Comparison of ENCODE assay signal across 17 cellular contexts in the genomic region with DNA sequence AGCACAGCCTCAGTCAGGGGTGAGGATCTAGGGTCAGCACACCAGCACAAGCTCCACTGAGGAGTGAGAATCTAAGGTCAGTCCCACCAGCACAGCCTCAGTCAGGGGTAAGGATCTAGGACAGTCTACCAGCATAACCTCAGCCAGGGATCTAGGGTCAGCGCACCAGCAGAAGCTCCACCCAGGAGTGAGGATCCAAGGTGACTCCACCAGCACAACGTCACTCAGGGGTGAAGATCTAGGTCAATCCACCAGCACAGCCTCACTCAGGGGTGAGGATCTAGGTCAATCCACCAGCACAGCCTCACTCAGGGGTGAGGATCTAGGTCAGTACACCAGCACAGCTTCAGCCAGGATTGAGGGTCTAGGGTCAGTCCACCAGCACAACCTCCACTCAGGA.
DNase-seq lines count a peak whose midpoint lies in the region; ATAC-seq, FAIRE-seq and TF ChIP-seq lines count a peak whose summit lies in the region.
"Had no signal": no experiment of that assay in that cellular context is flagged by ENCODE, and none has a peak within 500 bp of the region (broad histone marks: within the 10 kb centered on the region; RNA-seq: fewer than 3 reads in every experiment).

No MANE protein-coding gene starts in this region.

- peak overlapping the region in 3 of 4 donors; percentile 48 to 57 (median 49) for H3K27ac ChIP-seq in gastroesophageal sphincter
- H3K27ac ChIP-seq in mesenchymal stem cell (ENCODE audit: low read length, poor library complexity, severe bottlenecking), result no peak overlapping the region
- H3K27ac ChIP-seq in tibial artery, result peak overlapping the region; percentile 17 to 32
- H3K27ac ChIP-seq in SK-N-SH (ENCODE audit: low read depth in 2 of 2, low read length in 1 of 2), result no peak overlapping the region
- H3K27ac ChIP-seq: BLaER1 had no signal

- peak overlapping the region in 1 of 2 experiments; percentile 49 for H3K14ac ChIP-seq in mesenchymal stem cell (ENCODE audit: low read length in 2 of 2)

- ATAC-seq in gastroesophageal sphincter, result no peak
- no peak for ATAC-seq in HG02884 (IDR thresholded peaks at IDR 0.05; ENCODE audit: unreplicated experiment)
- ATAC-seq: HCT116 had no signal

- H2BK120ac ChIP-seq in mesenchymal stem cell (ENCODE audit: low read depth, low read length), result no peak overlapping the region

- H3K27me3 ChIP-seq in gastroesophageal sphincter (no peaks in the 10 kb centered on the region), mesenchymal stem cell (ENCODE audit: control insufficient read depth in 1 of 2, insufficient read depth in 1 of 2, low read length in 2 of 2) (no peaks in the 10 kb centered on the region), tibial artery (no peaks in the 10 kb centered on the region), SK-N-SH (ENCODE audit: insufficient read depth) (no peaks in the 10 kb centered on the region)
- H3K27me3 ChIP-seq: BLaER1 had no signal

- no peaks in the 10 kb centered on the region for H3K4me1 ChIP-seq in gastroesophageal sphincter
- peaks cover 5% of the 10 kb centered on the region for H3K4me1 ChIP-seq in mesenchymal stem cell (ENCODE audit: control insufficient read depth, insufficient read depth, low read depth, low read length)
- peaks cover 0 to 18% (median 6%) of the 10 kb centered on the region in 4 donors for H3K4me1 ChIP-seq in tibial artery
- H3K4me1 ChIP-seq in SK-N-SH (ENCODE audit: control insufficient read depth in 1 of 2, insufficient read depth in 2 of 2, low read depth in 1 of 2, low read length in 1 of 2), result no peaks in the 10 kb centered on the region; a peak in 1 of 4 replicates
- H3K4me1 ChIP-seq: BLaER1 had no signal

- H3K36me3 ChIP-seq in gastroesophageal sphincter (peaks cover 0 to 100% of the 10 kb centered on the region in 2 donors), mesenchymal stem cell (ENCODE audit: control insufficient read depth in 1 of 2, insufficient read depth in 2 of 2, low read depth in 1 of 2, low read length in 2 of 2) (peaks cover 70 to 74% of the 10 kb centered on the region in 2 experiments), tibial artery (peaks cover 83 to 99% (median 93%) of the 10 kb centered on the region in 3 donors), SK-N-SH (replicated peaks in 1 of 2; ENCODE audit: control insufficient read depth in 1 of 2, insufficient read depth in 2 of 2, low read length in 1 of 2) (peaks cover 23 to 65% of the 10 kb centered on the region in 2 experiments)
- H3K36me3 ChIP-seq: BLaER1 had no signal

- TF ChIP-seq POLR2A in GM12891 (IDR thresholded peaks at IDR 0.05; ENCODE audit: low read depth, low read length), result no peak
- TF ChIP-seq POLR2A in gastroesophageal sphincter (IDR thresholded peaks at IDR 0.05), result no peak

- H2BK12ac ChIP-seq in mesenchymal stem cell (ENCODE audit: low read length in 2 of 2), result no peak overlapping the region

- peaks cover 17% of the 10 kb centered on the region for H3K79me1 ChIP-seq in mesenchymal stem cell (replicated peaks; ENCODE audit: low read length, poor library complexity, severe bottlenecking)

- H3K4ac ChIP-seq in mesenchymal stem cell (ENCODE audit: low read depth in 1 of 2, low read length in 2 of 2), result no peak overlapping the region

- peak overlapping the region; percentile 31 for H4K91ac ChIP-seq in mesenchymal stem cell (ENCODE audit: low read length)

- no peak overlapping the region for H2AFZ ChIP-seq in mesenchymal stem cell (ENCODE audit: low read depth, low read length)
- no peak overlapping the region for H2AFZ ChIP-seq in SK-N-SH (ENCODE audit: low read depth)

- no peak for TF ChIP-seq RAD21 in SK-N-SH (IDR thresholded peaks at IDR 0.05; ENCODE audit: low read length)

- peak; percentile 31 for FAIRE-seq in GM12891 (lab: Jason Lieb, UNC)

- DNase-seq in GM12891 (ENCODE audit: insufficient read length, low spot score) (no peak), mesenchymal stem cell (no peak), tibial artery (no peak), NCI-H1092 (lab: John Stamatoyannopoulos, UW) (no peak), SK-N-SH (no peak)
- DNase-seq: 8988T; CD4-positive, alpha-beta memory T cell; DMS153; DMS79 treated with DMSO at 0.1 percent for 48 hours; GF-D8; GOT3; H7; HFFc6 had no signal

- TF ChIP-seq CTCF in gastroesophageal sphincter (IDR thresholded peaks at IDR 0.05) (no peak), tibial artery (IDR thresholded peaks at IDR 0.05) (no peak), SK-N-SH (IDR thresholded peaks at IDR 0.05) (no peak)

- POLR2A ChIA-PET in SK-N-SH (lab: Yijun Ruan, JAX), result no interaction called here

- peaks cover 8% of the 10 kb centered on the region for H3F3A ChIP-seq in SK-N-SH (replicated peaks; ENCODE audit: insufficient read depth)

- CTCF ChIA-PET in SK-N-SH (lab: Yijun Ruan, JAX), result no interaction called here

- H2BK15ac ChIP-seq in mesenchymal stem cell (ENCODE audit: low read depth, poor library complexity, severe bottlenecking), result no peak overlapping the region

- no peak overlapping the region for H2AK5ac ChIP-seq in mesenchymal stem cell (ENCODE audit: low read length, severe bottlenecking)

- H3K4me3 ChIP-seq in gastroesophageal sphincter (no peak overlapping the region), mesenchymal stem cell (ENCODE audit: insufficient read depth in 1 of 2, low read depth in 1 of 2, low read length in 2 of 2) (no peak overlapping the region), tibial artery (no peak overlapping the region), SK-N-SH (ENCODE audit: low read depth in 2 of 2, low read length in 1 of 2) (no peak overlapping the region)
- H3K4me3 ChIP-seq: BLaER1 had no signal

- H3K9me3 ChIP-seq in gastroesophageal sphincter (no peaks in the 10 kb centered on the region), mesenchymal stem cell (ENCODE audit: control insufficient read depth, low read length) (peaks cover 9% of the 10 kb centered on the region), tibial artery (no peaks in the 10 kb centered on the region), SK-N-SH (no peaks in the 10 kb centered on the region)

- no peak overlapping the region for H3K23ac ChIP-seq in mesenchymal stem cell (ENCODE audit: low read length in 2 of 2)

- no peak overlapping the region for H4K8ac ChIP-seq in mesenchymal stem cell (ENCODE audit: low read length)

- WGBS in gastroesophageal sphincter (ENCODE audit: low coverage in 1 of 2), 2 donors, result no CpG with 5 or more reads among the region's 2 CpGs
- whole genome bisulfite sequencing in mesenchymal stem cell, result 100% methylated on average over 2 of the region's 2 CpGs
- no CpG with 5 or more reads among the region's 2 CpGs for WGBS in SK-N-SH (ENCODE audit: low lambda C conversion rate)

- H3K79me2 ChIP-seq in SK-N-SH (ENCODE audit: insufficient read depth), result no peaks in the 10 kb centered on the region

- H3K18ac ChIP-seq in mesenchymal stem cell (ENCODE audit: low read depth in 1 of 2, low read length in 2 of 2), result peak overlapping the region in 1 of 2 experiments; percentile 28

- intact Hi-C loops in tibial artery (cut with DNase I; ENCODE audit: low total_unique reads), result no loop called here

- H3K4me2 ChIP-seq in mesenchymal stem cell (ENCODE audit: low read length, poor library complexity, severe bottlenecking), result no peak overlapping the region
- no peak overlapping the region for H3K4me2 ChIP-seq in SK-N-SH
- H3K4me2 ChIP-seq: BLaER1 had no signal

- H2BK5ac ChIP-seq in mesenchymal stem cell (ENCODE audit: low read depth, low read length, poor library complexity, severe bottlenecking), result no peak overlapping the region

- TF ChIP-seq EP300 in gastroesophageal sphincter (IDR thresholded peaks at IDR 0.05) (no peak), SK-N-SH (IDR thresholded peaks at IDR 0.05; ENCODE audit: borderline replicate concordance in 1 of 2, low read depth in 1 of 2, low read length in 1 of 2) (no peak)

- H3K9ac ChIP-seq in mesenchymal stem cell (ENCODE audit: low read length), result no peak overlapping the region
- H3K9ac ChIP-seq in SK-N-SH, result no peak overlapping the region
- H3K9ac ChIP-seq: BLaER1 had no signal

- no peaks in the 10 kb centered on the region for H3K9me2 ChIP-seq in SK-N-SH

- H4K20me1 ChIP-seq in SK-N-SH (ENCODE audit: insufficient read depth), result no peaks in the 10 kb centered on the region
- H4K20me1 ChIP-seq: BLaER1 had no signal

TF ChIP-seq in GM12891, 5 proteins besides CTCF, POLR2A, EP300 and RAD21:
- no peak for TF ChIP-seq PAX5 (IDR thresholded peaks at IDR 0.05; ENCODE audit: insufficient read depth, low read length, severe bottlenecking)
- TF ChIP-seq POU2F2 (IDR thresholded peaks at IDR 0.05; ENCODE audit: low read depth, low read length), result no peak
- no peak for TF ChIP-seq SPI1 (IDR thresholded peaks at IDR 0.05; ENCODE audit: low read depth, low read length)
- no peak for TF ChIP-seq POLR2AphosphoS5 (IDR thresholded peaks at IDR 0.05; ENCODE audit: low read depth, low read length)
- TF ChIP-seq TAF1 (IDR thresholded peaks at IDR 0.05; ENCODE audit: low read depth, low read length), result no peak

TF ChIP-seq in SK-N-SH, 30 proteins besides CTCF, POLR2A, EP300 and RAD21:
- TF ChIP-seq GATA2 (CRISPR knock-in tag; IDR thresholded peaks at IDR 0.05), result no peak
- TF ChIP-seq NRF1 (IDR thresholded peaks at IDR 0.05; ENCODE audit: low read depth, low read length), result no peak

Comparison
In these comparisons a context has a peak if more than half of its experiments do, and no peak if none do; other contexts are left out.
1. H3K27ac ChIP-seq: peak in gastroesophageal sphincter (3 of 4) and tibial artery (2 of 2); none in mesenchymal stem cell (single experiment) and SK-N-SH (0 of 2).